8 cellular contexts compared by ENCODE assay signal in the genomic region with DNA sequence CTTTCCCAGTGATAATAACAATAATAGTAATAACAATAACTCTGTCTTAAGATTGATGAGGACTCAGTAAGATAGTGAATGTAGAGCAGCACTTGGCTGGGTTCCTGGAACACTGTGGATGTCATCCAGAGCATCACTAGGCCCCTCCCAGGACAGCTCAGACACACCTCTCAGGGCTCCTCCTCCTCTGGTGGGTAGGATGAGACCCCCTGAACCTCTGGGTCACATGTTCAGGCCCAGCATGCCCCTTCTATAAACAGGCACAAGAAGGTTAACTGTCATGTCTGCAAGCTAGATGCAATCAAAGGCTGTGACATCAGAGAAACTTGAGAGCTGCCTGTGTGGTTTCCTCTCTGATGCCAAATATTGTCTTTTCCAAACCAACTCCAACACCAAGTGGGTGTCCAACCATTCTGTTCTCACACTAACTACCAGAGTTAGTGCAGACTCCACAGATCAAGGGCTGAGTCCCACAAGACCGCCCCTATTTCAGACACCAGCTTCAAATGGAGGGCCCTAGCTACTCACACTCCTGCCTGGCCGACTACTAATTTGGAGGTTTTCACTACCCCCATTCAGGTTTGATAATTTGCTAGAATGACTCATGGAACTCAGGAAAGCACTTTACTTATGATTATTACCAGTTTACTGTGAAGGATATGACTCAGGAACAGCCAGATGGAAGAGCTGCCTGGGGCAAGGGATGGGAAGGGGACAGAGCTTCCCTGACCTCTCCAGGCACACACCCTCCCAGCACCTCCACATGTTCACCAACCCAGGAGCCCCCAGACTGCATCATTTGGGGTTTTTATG. TPM values are rescaled to one million over a fixed set of nuclear protein-coding genes. Genes with fewer than 3 reads are reported as not detected.
DNase-seq lines count a peak whose midpoint lies in the region; ATAC-seq and TF ChIP-seq lines count a peak whose summit lies in the region.

No MANE protein-coding gene starts in this region.

- H3K36me3 ChIP-seq in ascending aorta = no peaks in the 10 kb centered on the region

- H3K27ac ChIP-seq in ascending aorta = peak overlapping the region; percentile 22 to 70

- no peaks in the 10 kb centered on the region for H3K9me3 ChIP-seq in ascending aorta

- peak; percentile 39 to 84 for ATAC-seq in naive thymus-derived CD8-positive, alpha-beta T cell
- ATAC-seq in HG02840 (IDR thresholded peaks at IDR 0.05; ENCODE audit: low FRiP score, unreplicated experiment) = no peak

- H3K27ac Mint-ChIP-seq in naive thymus-derived CD8-positive, alpha-beta T cell = no peak overlapping the region
- H3K27ac Mint-ChIP-seq in immature natural killer cell = no peak overlapping the region

- H3K9me3 Mint-ChIP-seq in naive thymus-derived CD8-positive, alpha-beta T cell = no peaks in the 10 kb centered on the region
- no peaks in the 10 kb centered on the region for H3K9me3 Mint-ChIP-seq in immature natural killer cell

- TF ChIP-seq CTCF in ascending aorta (IDR thresholded peaks at IDR 0.05) (no peak), GM13976 (IDR thresholded peaks at IDR 0.05; ENCODE audit: borderline replicate concordance, control extremely low read depth, extremely low read depth, insufficient read depth, missing control alignments) (no peak)

- no peaks in the 10 kb centered on the region for H3K27me3 Mint-ChIP-seq in naive thymus-derived CD8-positive, alpha-beta T cell
- peaks cover 0 to 2% (median 2%) of the 10 kb centered on the region in 3 donors for H3K27me3 Mint-ChIP-seq in immature natural killer cell (ENCODE audit: low read depth in 3 of 3)

- H3K36me3 Mint-ChIP-seq in naive thymus-derived CD8-positive, alpha-beta T cell = no peaks in the 10 kb centered on the region
- no peaks in the 10 kb centered on the region for H3K36me3 Mint-ChIP-seq in immature natural killer cell

- peaks cover 0 to 4% (median 3%) of the 10 kb centered on the region in 4 donors for H3K4me1 Mint-ChIP-seq in naive thymus-derived CD8-positive, alpha-beta T cell
- H3K4me1 Mint-ChIP-seq in immature natural killer cell = no peaks in the 10 kb centered on the region

- peaks cover 6 to 19% of the 10 kb centered on the region in 2 donors for H3K4me1 ChIP-seq in ascending aorta

- H3K4me3 Mint-ChIP-seq in naive thymus-derived CD8-positive, alpha-beta T cell = no peak overlapping the region
- no peak overlapping the region for H3K4me3 Mint-ChIP-seq in immature natural killer cell

- in situ Hi-C loops in GM13976 (cut with MboI; ENCODE audit: low sequenced_read_pairs, unreplicated experiment) = no loop called here

- intact Hi-C loops in ascending aorta (cut with DNase I) = no loop called here

- H3K27me3 ChIP-seq in ascending aorta = no peaks in the 10 kb centered on the region

- POLR2A ChIA-PET in naive thymus-derived CD8-positive, alpha-beta T cell (lab: Charles Lee) = no interaction called here

- DNase-seq in GM03348 (ENCODE audit: low spot score) (peak; percentile 69), LHCN-M2 (ENCODE audit: low read depth) (peak; percentile 90), ascending aorta (ENCODE audit: low spot score in 2 of 2) (no peak), immature natural killer cell (no peak), GM13976 (ENCODE audit: low spot score) (no peak), NCI-H1694 (lab: John Stamatoyannopoulos, UW) (no peak)
- peak in 3 of 10 donors; percentile 1 to 19 (median 9) for DNase-seq in naive thymus-derived CD8-positive, alpha-beta T cell

- H3K4me3 ChIP-seq in ascending aorta = no peak overlapping the region

RNA-seq across cellular contexts. Expression of a gene that starts 46.4 kb away (rescaled TPM):
- total RNA-seq in LHCN-M2 (2014; rRNA removed) = 407 and 500 TPM in 2 replicates
- 171 TPM for polyA plus RNA-seq in LHCN-M2 (2012)
- 85.4 TPM for total RNA-seq in ascending aorta
- total RNA-seq in naive thymus-derived CD8-positive, alpha-beta T cell = 100 to 1,000 TPM; 175 to 204 TPM
- 100 to 1,000 TPM; 222 to 285 (median 243) TPM for polyA plus RNA-seq in naive thymus-derived CD8-positive, alpha-beta T cell
- polyA plus RNA-seq in immature natural killer cell = 100 to 1,000 TPM; 354 to 367 (median 365) TPM

Comparison
In these comparisons a context has a peak if more than half of its experiments do, and no peak if none do; other contexts are left out.
1. DNase-seq: peak in GM03348 (single experiment) and LHCN-M2 (single experiment); none in ascending aorta (0 of 2), immature natural killer cell (0 of 3), GM13976 (single experiment) and NCI-H1694 (single experiment).